Comparison of ENCODE assay signal across 1 cellular context in genomic region chr1:60069691-60070090, GRCh38.
TF ChIP-seq lines count a peak whose summit lies in the region.

No MANE protein-coding gene starts in this region.

TF ChIP-seq in SK-N-SH, 30 proteins besides CTCF, POLR2A, EP300 and RAD21 (continued from another document):
- TF ChIP-seq EZH2phosphoT487 (IDR thresholded peaks at IDR 0.05; ENCODE audit: borderline replicate concordance, low read depth) = no peak
- no peak for TF ChIP-seq TCF12 (IDR thresholded peaks at IDR 0.05)
